ENCODE assay signal across 27 cellular contexts in genomic region chr20:33069706-33070105, GRCh38. TPM values are rescaled to one million over a fixed set of nuclear protein-coding genes. Genes with fewer than 3 reads are reported as not detected.
DNase-seq lines count a peak whose midpoint lies in the region; ATAC-seq, FAIRE-seq and TF ChIP-seq lines count a peak whose summit lies in the region.
"Had no signal": no experiment of that assay in that cellular context is flagged by ENCODE, and none has a peak within 500 bp of the region (broad histone marks: within the 10 kb centered on the region; RNA-seq: fewer than 3 reads in every experiment).

No MANE protein-coding gene starts in this region.

- no peak overlapping the region for H3K23ac ChIP-seq in H1 (ENCODE audit: insufficient read length)
- no peak overlapping the region for H3K23ac ChIP-seq in neuronal stem cell (ENCODE audit: low read depth, low read length, poor library complexity)

- ATAC-seq in RWPE2 (ENCODE audit: low read depth): no peak
- ATAC-seq in HG02970 (IDR thresholded peaks at IDR 0.05; ENCODE audit: low FRiP score, unreplicated experiment): no peak
- ATAC-seq: A549, GM23338 had no signal

- no peak overlapping the region for H2BK20ac ChIP-seq in H1 (ENCODE audit: low read length)

- H3K27ac ChIP-seq in RWPE2 (ENCODE audit: poor library complexity, severe bottlenecking) (no peak overlapping the region), H1 (ENCODE audit: low read depth, low read length) (no peak overlapping the region), neuronal stem cell (replicated peaks; ENCODE audit: low read length) (no peak overlapping the region)
- H3K27ac ChIP-seq: A549; BLaER1 treated with 17β-estradiol and CSF1 and Interleukin-3, amounts not matched to agents 10 nM and 100 nM had no signal

- no peaks in the 10 kb centered on the region for H3K79me2 ChIP-seq in H1 (ENCODE audit: control insufficient read depth in 1 of 2, insufficient read depth in 2 of 2, low read length in 2 of 2)

- H3K9me3 ChIP-seq in RWPE2 (ENCODE audit: severe bottlenecking) (no peaks in the 10 kb centered on the region), H1 (ENCODE audit: insufficient read depth in 2 of 2, low read depth in 1 of 2, low read length in 1 of 2) (no peaks in the 10 kb centered on the region), neuronal stem cell (replicated peaks in 1 of 2; ENCODE audit: control insufficient read depth in 2 of 2, insufficient read depth in 1 of 2, low read depth in 1 of 2, low read length in 2 of 2) (no peaks in the 10 kb centered on the region)
- H3K9me3 ChIP-seq: A549; BE2C; BLaER1 treated with 17β-estradiol and CSF1 and Interleukin-3, amounts not matched to agents 10 nM and 100 nM; HAP-1 had no signal

- H4K8ac ChIP-seq in H1 (ENCODE audit: extremely low read depth, insufficient read depth, low read length) (peak overlapping the region; percentile 72; the same call in 1 of the 2 replicates), neuronal stem cell (ENCODE audit: low read depth, low read length) (no peak overlapping the region)

- H3K4me3 ChIP-seq in RWPE2 (ENCODE audit: severe bottlenecking) (no peak overlapping the region), H1 (ENCODE audit: extremely low read depth in 1 of 4, insufficient read depth in 2 of 4, low read depth in 3 of 4, low read length in 4 of 4) (no peak overlapping the region), neuronal stem cell (ENCODE audit: low read length in 2 of 2) (no peak overlapping the region)
- H3K4me3 ChIP-seq: A549; BLaER1 treated with 17β-estradiol and CSF1 and Interleukin-3, amounts not matched to agents 10 nM and 100 nM; GM23338; HAP-1 had no signal

- POLR2A ChIA-PET in H1 (lab: Charles Lee; ENCODE audit: partially characterized antibody): no interaction called here

- no peaks in the 10 kb centered on the region for H4K20me1 ChIP-seq in H1 (replicated peaks in 1 of 2; ENCODE audit: control insufficient read depth in 1 of 2, insufficient read depth in 2 of 2, low read length in 2 of 2)
- H4K20me1 ChIP-seq: BLaER1 treated with 17β-estradiol and CSF1 and Interleukin-3, amounts not matched to agents 10 nM and 100 nM had no signal

- H3K4ac ChIP-seq in H1 (replicated peaks; ENCODE audit: insufficient read length, low read depth, low read length) (no peak overlapping the region), neuronal stem cell (ENCODE audit: low read length) (no peak overlapping the region)

- TF ChIP-seq RAD21 in H1 (IDR thresholded peaks at IDR 0.05 in 1 of 2, conservative IDR thresholded peaks at IDR 0.05 in 1 of 2; ENCODE audit: low read depth in 2 of 2, low read length in 2 of 2): no peak

- no peak overlapping the region for H3K56ac ChIP-seq in H1 (replicated peaks; ENCODE audit: insufficient read length, low read depth, low read length)

- H3K4me2 ChIP-seq in H1 (ENCODE audit: insufficient read depth in 1 of 2, low read depth in 2 of 2, low read length in 2 of 2) (no peak overlapping the region), neuronal stem cell (ENCODE audit: insufficient read depth, low read length, poor library complexity, severe bottlenecking) (no peak overlapping the region)
- H3K4me2 ChIP-seq: A549; BLaER1 treated with 17β-estradiol and CSF1 and Interleukin-3, amounts not matched to agents 10 nM and 100 nM; GM23338 had no signal

- no peak overlapping the region for H2BK120ac ChIP-seq in H1 (replicated peaks; ENCODE audit: low read depth, low read length)
- H2BK120ac ChIP-seq in neuronal stem cell (ENCODE audit: low read depth, low read length): no peak overlapping the region

- CTCF ChIA-PET in H1 (lab: Charles Lee; ENCODE audit: partially characterized antibody): interaction anchor here (1.0 to 3.0 kb wide), 2 partner anchors 11 to 26 kb away, joined by 3 to 10 read pairs; no protein-coding TSS in a partner anchor

- H3K9ac ChIP-seq in H1 (replicated peaks in 1 of 4; ENCODE audit: extremely low read depth in 1 of 4, low read depth in 3 of 4, low read length in 3 of 4) (no peak overlapping the region), neuronal stem cell (ENCODE audit: low read depth, low read length, poor library complexity) (no peak overlapping the region)
- H3K9ac ChIP-seq: BLaER1 treated with 17β-estradiol and CSF1 and Interleukin-3, amounts not matched to agents 10 nM and 100 nM had no signal

- no peak for FAIRE-seq in H1 (lab: Jason Lieb, UNC)
- FAIRE-seq: A549, GM12891, GM18507, H54 had no signal

- no peak overlapping the region for H3K14ac ChIP-seq in H1 (ENCODE audit: insufficient read length)
- H3K14ac ChIP-seq in neuronal stem cell (ENCODE audit: low read length): no peak overlapping the region

- DNase-seq in RWPE2 (ENCODE audit: low spot score): peak; percentile 75
- no peak for DNase-seq in H1 (ENCODE audit: low read depth in 1 of 2, low spot score in 2 of 2)
- DNase-seq in neuronal stem cell (ENCODE audit: low spot score): no peak
- no peak for DNase-seq in NCI-H748 (lab: John Stamatoyannopoulos, UW; ENCODE audit: unreplicated experiment)
- DNase-seq in activated T-cell treated with anti-CD3 and anti-CD28 coated beads, Interleukin-2, amount 50 U/mL, for 48 hours: no peak
- DNase-seq: 8988T; ACHN; AML-193; BE2C; Calu3; CD4-positive, alpha-beta T cell; COR-L47; DMS53; DMS79 treated with DMSO at 0.1 percent for 48 hours; GF-D8; HFFc6 had no signal

- no peaks in the 10 kb centered on the region for H3K79me1 ChIP-seq in H1 (ENCODE audit: low read depth, low read length)
- no peaks in the 10 kb centered on the region for H3K79me1 ChIP-seq in neuronal stem cell (ENCODE audit: low read depth, low read length)

- TF ChIP-seq POLR2A in H1 (IDR thresholded peaks at IDR 0.05; ENCODE audit: control extremely low read depth in 1 of 2, low read depth in 2 of 2, low read length in 2 of 2): no peak

- WGBS in H1 (ENCODE audit: extremely low coverage in 1 of 2, insufficient coverage in 1 of 2, insufficient read length in 1 of 2, insufficient replicate concordance in 2 of 2, low coverage in 1 of 2, low lambda C conversion rate in 2 of 2, missing lambda C conversion rate in 1 of 2), 2 experiments: 90% methylated on average over 10 of the region's 10 CpGs; no CpG with 5 or more reads in 1 of the 2 experiments
- no CpG with 5 or more reads among the region's 10 CpGs for WGBS in neuronal stem cell (ENCODE audit: extremely low coverage in 2 of 2, insufficient read length in 2 of 2, insufficient replicate concordance in 1 of 2), 2 donors

- no peak overlapping the region for H2AK5ac ChIP-seq in H1 (ENCODE audit: low read depth, low read length)
- H2AK5ac ChIP-seq in neuronal stem cell (ENCODE audit: low read depth, low read length): no peak overlapping the region

- H3K18ac ChIP-seq in H1 (ENCODE audit: extremely low read depth, low read length): no peak overlapping the region
- peak overlapping the region; percentile 34 for H3K18ac ChIP-seq in neuronal stem cell (ENCODE audit: low read length)

- no peak overlapping the region for H2AFZ ChIP-seq in H1 (ENCODE audit: low read length)
- H2AFZ ChIP-seq in neuronal stem cell (ENCODE audit: low read length): no peak overlapping the region
- H2AFZ ChIP-seq: GM23338 had no signal

- peaks cover 4% of the 10 kb centered on the region; the same call in 1 of the 2 replicates for H3K23me2 ChIP-seq in H1 (ENCODE audit: low read depth, low read length)

- no peak overlapping the region for H4K5ac ChIP-seq in H1 (ENCODE audit: insufficient read length, low read depth, low read length)

- H2BK12ac ChIP-seq in H1 (ENCODE audit: low read depth, low read length): no peak overlapping the region
- no peak overlapping the region for H2BK12ac ChIP-seq in neuronal stem cell (ENCODE audit: low read length)

- TF ChIP-seq CTCF in RWPE2 (IDR thresholded peaks at IDR 0.05; ENCODE audit: poor library complexity, severe bottlenecking) (no peak), H1 (IDR thresholded peaks at IDR 0.05; ENCODE audit: control extremely low read depth in 1 of 3, insufficient read depth in 1 of 3, low read depth in 1 of 3, low read length in 3 of 3) (no peak)

- H3K36me3 ChIP-seq in RWPE2 (ENCODE audit: low read depth): no peaks in the 10 kb centered on the region
- no peaks in the 10 kb centered on the region for H3K36me3 ChIP-seq in H1 (ENCODE audit: control insufficient read depth in 2 of 4, insufficient read depth in 4 of 4, low read length in 3 of 4)
- H3K36me3 ChIP-seq in neuronal stem cell (replicated peaks in 1 of 2; ENCODE audit: control insufficient read depth in 2 of 2, insufficient read depth in 2 of 2, low read length in 2 of 2): no peaks in the 10 kb centered on the region
- H3K36me3 ChIP-seq: BE2C; BLaER1 treated with 17β-estradiol and CSF1 and Interleukin-3, amounts not matched to agents 10 nM and 100 nM; HAP-1 had no signal

- H3K27me3 ChIP-seq in RWPE2 (ENCODE audit: insufficient read depth, poor library complexity, severe bottlenecking) (no peaks in the 10 kb centered on the region), H1 (replicated peaks in 1 of 4; ENCODE audit: control insufficient read depth in 3 of 4, extremely low read depth in 1 of 4, insufficient read depth in 3 of 4, low read length in 3 of 4) (no peaks in the 10 kb centered on the region), neuronal stem cell (ENCODE audit: control insufficient read depth in 3 of 3, insufficient read depth in 3 of 3, low read depth in 1 of 3, low read length in 3 of 3) (no peaks in the 10 kb centered on the region)
- H3K27me3 ChIP-seq: BE2C; BLaER1 treated with 17β-estradiol and CSF1 and Interleukin-3, amounts not matched to agents 10 nM and 100 nM had no signal

- H4K91ac ChIP-seq in H1 (replicated peaks; ENCODE audit: insufficient read length, low read length) (no peak overlapping the region), neuronal stem cell (ENCODE audit: low read depth, low read length, poor library complexity) (no peak overlapping the region)

- H3K4me1 ChIP-seq in RWPE2 (ENCODE audit: insufficient read depth, poor library complexity, severe bottlenecking): no peaks in the 10 kb centered on the region
- no peaks in the 10 kb centered on the region for H3K4me1 ChIP-seq in H1 (replicated peaks in 1 of 4; ENCODE audit: control insufficient read depth in 3 of 4, insufficient read depth in 4 of 4, low read length in 3 of 4)
- H3K4me1 ChIP-seq in neuronal stem cell (ENCODE audit: control insufficient read depth in 2 of 2, insufficient read depth in 1 of 2, low read depth in 1 of 2, low read length in 2 of 2): no peaks in the 10 kb centered on the region
- H3K4me1 ChIP-seq: A549, BE2C, HAP-1 had no signal

- TF ChIP-seq EP300 in H1 (IDR thresholded peaks at IDR 0.05; ENCODE audit: borderline replicate concordance in 1 of 2, low read depth in 2 of 2, low read length in 2 of 2): no peak

- H2BK15ac ChIP-seq in H1 (ENCODE audit: low read length) (no peak overlapping the region), neuronal stem cell (ENCODE audit: low read length) (no peak overlapping the region)

- H2BK5ac ChIP-seq in H1 (ENCODE audit: low read depth, low read length) (no peak overlapping the region), neuronal stem cell (ENCODE audit: low read length) (peak overlapping the region; percentile 83)

RNA-seq across cellular contexts. Expression of gene BPIFB4, which starts 9.7 kb away (rescaled TPM):
- total RNA-seq in H1 (2021; fragmentation: NEBNext Ultra II Directional; extraction: Animal tissue kit (Norgen Biotek cat#: 25700)): not detected in 2 replicates
- polyA plus RNA-seq in H1 (2011; rRNA removed): 0.17 TPM in 1 of 2 replicates, not detected in the other
- not detected for polyA plus RNA-seq in H1 (2011; cell fraction: cytosol; rRNA removed)
- polyA plus RNA-seq in H1 (2011; cell fraction: nucleus; rRNA removed): 0.31 TPM
- polyA plus RNA-seq in H1 (2012, experiment 1 of 2): 0.11 TPM in 1 of 4 replicates, not detected in the others
- polyA plus RNA-seq in H1 (2012, experiment 2 of 2): not detected
- polyA plus RNA-seq in H1 (2013, experiment 1 of 2): not detected
- 0.11 TPM for polyA plus RNA-seq in H1 (2013, experiment 2 of 2)
- polyA minus RNA-seq in H1 (2011; rRNA and poly(A)+ RNA removed): not detected in 2 replicates
- polyA minus RNA-seq in H1 (2011; cell fraction: cytosol; rRNA and poly(A)+ RNA removed): not detected
- not detected for polyA minus RNA-seq in H1 (2011; cell fraction: nucleus; rRNA and poly(A)+ RNA removed)
- not detected for polyA plus RNA-seq in neuronal stem cell (2013, experiment 1 of 2)
- not detected for polyA plus RNA-seq in neuronal stem cell (2013, experiment 2 of 2)
- total RNA-seq: Calu3; CD4-positive, alpha-beta T cell; Daoy; G401; GM23338; HFFc6 had no signal
- polyA plus RNA-seq: A549, CD14-positive monocyte, GM23338 had no signal

RNA-seq across cellular contexts. Expression of gene BPIFB3, which starts 16.0 kb away (rescaled TPM):
- total RNA-seq in H1 (2021; fragmentation: NEBNext Ultra II Directional; extraction: Animal tissue kit (Norgen Biotek cat#: 25700)): not detected in 2 replicates
- 0.16 TPM in 1 of 2 replicates, not detected in the other for polyA plus RNA-seq in H1 (2011; rRNA removed)
- polyA plus RNA-seq in H1 (2011; cell fraction: cytosol; rRNA removed): not detected
- polyA plus RNA-seq in H1 (2011; cell fraction: nucleus; rRNA removed): 0.31 TPM
- not detected in 4 replicates for polyA plus RNA-seq in H1 (2012, experiment 1 of 2)
- not detected for polyA plus RNA-seq in H1 (2012, experiment 2 of 2)
- polyA plus RNA-seq in H1 (2013, experiment 1 of 2): not detected
- polyA plus RNA-seq in H1 (2013, experiment 2 of 2): not detected
- polyA minus RNA-seq in H1 (2011; rRNA and poly(A)+ RNA removed): not detected in 2 replicates
- not detected for polyA minus RNA-seq in H1 (2011; cell fraction: cytosol; rRNA and poly(A)+ RNA removed)
- polyA minus RNA-seq in H1 (2011; cell fraction: nucleus; rRNA and poly(A)+ RNA removed): not detected
- not detected for polyA plus RNA-seq in neuronal stem cell (2013, experiment 1 of 2)
- not detected for polyA plus RNA-seq in neuronal stem cell (2013, experiment 2 of 2)
- total RNA-seq: Calu3; CD4-positive, alpha-beta T cell; Daoy; G401; GM23338; HFFc6 had no signal
- polyA plus RNA-seq: A549, CD14-positive monocyte, GM23338 had no signal

RNA-seq across cellular contexts. Expression of gene BPIFB6, which starts 38.3 kb away (rescaled TPM):
- total RNA-seq in H1 (2021; fragmentation: NEBNext Ultra II Directional; extraction: Animal tissue kit (Norgen Biotek cat#: 25700)): not detected in 2 replicates
- polyA plus RNA-seq in H1 (2011; rRNA removed): not detected in 2 replicates
- not detected for polyA plus RNA-seq in H1 (2011; cell fraction: cytosol; rRNA removed)
- polyA plus RNA-seq in H1 (2011; cell fraction: nucleus; rRNA removed): not detected
- polyA plus RNA-seq in H1 (2012, experiment 1 of 2): not detected in 4 replicates
- polyA plus RNA-seq in H1 (2012, experiment 2 of 2): not detected
- not detected for polyA plus RNA-seq in H1 (2013, experiment 1 of 2)
- polyA plus RNA-seq in H1 (2013, experiment 2 of 2): not detected
- polyA minus RNA-seq in H1 (2011; rRNA and poly(A)+ RNA removed): not detected in 2 replicates
- not detected for polyA minus RNA-seq in H1 (2011; cell fraction: cytosol; rRNA and poly(A)+ RNA removed)
- polyA minus RNA-seq in H1 (2011; cell fraction: nucleus; rRNA and poly(A)+ RNA removed): not detected
- not detected for polyA plus RNA-seq in neuronal stem cell (2013, experiment 1 of 2)
- polyA plus RNA-seq in neuronal stem cell (2013, experiment 2 of 2): not detected
- total RNA-seq: Calu3; CD4-positive, alpha-beta T cell; Daoy; G401; GM23338; HFFc6 had no signal
- polyA plus RNA-seq: A549, CD14-positive monocyte, GM23338 had no signal
